1 cellular context compared by ENCODE assay signal in the genomic region with DNA sequence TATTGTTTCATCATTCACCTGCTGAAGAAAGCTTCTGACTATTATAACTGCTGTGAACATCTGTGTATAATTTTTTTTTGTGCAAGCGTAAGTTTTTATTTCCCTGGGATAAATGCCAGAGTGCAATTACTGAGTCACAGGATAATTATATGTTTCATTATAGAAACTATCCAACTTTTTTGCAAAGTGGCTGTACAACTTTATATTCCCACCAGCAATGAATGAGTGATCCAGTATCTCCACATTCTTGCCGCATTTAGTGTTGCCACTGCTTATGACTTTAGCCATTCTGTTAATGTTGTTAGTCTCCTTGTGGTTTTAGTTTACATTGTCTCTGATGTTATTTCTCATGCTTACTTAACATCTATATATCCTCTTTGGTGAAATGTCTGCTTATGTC.
TF ChIP-seq lines count a peak whose summit lies in the region.

No MANE protein-coding gene starts in this region.

TF ChIP-seq in HEK293, 187 proteins besides CTCF, POLR2A, EP300 and RAD21 (continued from another document):
- TF ChIP-seq, protein P1, sequence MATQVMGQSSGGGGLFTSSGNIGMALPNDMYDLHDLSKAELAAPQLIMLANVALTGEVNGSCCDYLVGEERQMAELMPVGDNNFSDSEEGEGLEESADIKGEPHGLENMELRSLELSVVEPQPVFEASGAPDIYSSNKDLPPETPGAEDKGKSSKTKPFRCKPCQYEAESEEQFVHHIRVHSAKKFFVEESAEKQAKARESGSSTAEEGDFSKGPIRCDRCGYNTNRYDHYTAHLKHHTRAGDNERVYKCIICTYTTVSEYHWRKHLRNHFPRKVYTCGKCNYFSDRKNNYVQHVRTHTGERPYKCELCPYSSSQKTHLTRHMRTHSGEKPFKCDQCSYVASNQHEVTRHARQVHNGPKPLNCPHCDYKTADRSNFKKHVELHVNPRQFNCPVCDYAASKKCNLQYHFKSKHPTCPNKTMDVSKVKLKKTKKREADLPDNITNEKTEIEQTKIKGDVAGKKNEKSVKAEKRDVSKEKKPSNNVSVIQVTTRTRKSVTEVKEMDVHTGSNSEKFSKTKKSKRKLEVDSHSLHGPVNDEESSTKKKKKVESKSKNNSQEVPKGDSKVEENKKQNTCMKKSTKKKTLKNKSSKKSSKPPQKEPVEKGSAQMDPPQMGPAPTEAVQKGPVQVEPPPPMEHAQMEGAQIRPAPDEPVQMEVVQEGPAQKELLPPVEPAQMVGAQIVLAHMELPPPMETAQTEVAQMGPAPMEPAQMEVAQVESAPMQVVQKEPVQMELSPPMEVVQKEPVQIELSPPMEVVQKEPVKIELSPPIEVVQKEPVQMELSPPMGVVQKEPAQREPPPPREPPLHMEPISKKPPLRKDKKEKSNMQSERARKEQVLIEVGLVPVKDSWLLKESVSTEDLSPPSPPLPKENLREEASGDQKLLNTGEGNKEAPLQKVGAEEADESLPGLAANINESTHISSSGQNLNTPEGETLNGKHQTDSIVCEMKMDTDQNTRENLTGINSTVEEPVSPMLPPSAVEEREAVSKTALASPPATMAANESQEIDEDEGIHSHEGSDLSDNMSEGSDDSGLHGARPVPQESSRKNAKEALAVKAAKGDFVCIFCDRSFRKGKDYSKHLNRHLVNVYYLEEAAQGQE (tag by site-specific recombination; IDR thresholded peaks at IDR 0.05) = no peak
- TF ChIP-seq SALL2 (tag by site-specific recombination; IDR thresholded peaks at IDR 0.05; ENCODE audit: borderline replicate concordance) (no peak), SCRT2 (tag by site-specific recombination; IDR thresholded peaks at IDR 0.05) (peak; percentile 26; the same call in 1 of the 2 replicates)
TF ChIP-seq in HEK293: peak in this region for 3.
